ENCODE assay signal across 21 cellular contexts in genomic region chr9:91534374-91534773, GRCh38.
A peak's percentile ranks its signal among the peaks of the same experiment; 100 is the strongest.
DNase-seq lines count a peak whose midpoint lies in the region; ATAC-seq and TF ChIP-seq lines count a peak whose summit lies in the region.
"Had no signal": no experiment of that assay in that cellular context is flagged by ENCODE, and none has a peak within 500 bp of the region (broad histone marks: within the 10 kb centered on the region; RNA-seq: fewer than 3 reads in every experiment).

No MANE protein-coding gene starts in this region.

- no peak overlapping the region for H3K27ac Mint-ChIP-seq in natural killer cell treated with Interleukin-12 subunit alpha and Interleukin-12 subunit beta and Interleukin-15 and Interleukin-18, amount 100 ng/mL, for 72 hours

- no peak for ATAC-seq in natural killer cell treated with Interleukin-12 subunit alpha and Interleukin-12 subunit beta and Interleukin-15 and Interleukin-18, amount 100 ng/mL, for 72 hours
- ATAC-seq: left ventricle myocardium superior; naive thymus-derived CD8-positive, alpha-beta T cell; upper lobe of right lung had no signal

- no peaks in the 10 kb centered on the region for H3K36me3 Mint-ChIP-seq in natural killer cell treated with Interleukin-12 subunit alpha and Interleukin-12 subunit beta and Interleukin-15 and Interleukin-18, amount 100 ng/mL, for 72 hours
- H3K36me3 Mint-ChIP-seq: naive thymus-derived CD8-positive, alpha-beta T cell had no signal

- DNase-seq in EL (peak; percentile 44), M059J (ENCODE audit: low read depth) (peak; percentile 73), choroid plexus epithelial cell (ENCODE audit: low read depth) (peak; percentile 52), kidney tubule cell (ENCODE audit: low spot score) (peak; percentile 71), NCI-H1694 treated with DMSO at 0.1 percent for 48 hours (lab: John Stamatoyannopoulos, UW) (no peak), NCI-H146 (lab: John Stamatoyannopoulos, UW) (no peak)
- DNase-seq in natural killer cell treated with Interleukin-12 subunit alpha and Interleukin-12 subunit beta and Interleukin-15 and Interleukin-18, amount 100 ng/mL, for 72 hours (ENCODE audit: low spot score) = no peak
- no peak for DNase-seq in activated CD4-positive, alpha-beta T cell treated with anti-CD3 and anti-CD28 coated beads for 48 hours
- DNase-seq: activated CD4-positive, alpha-beta T cell treated with anti-CD3 and anti-CD28 coated beads for 1 hour; activated CD8-positive, alpha-beta memory T cell treated with anti-CD3 and anti-CD28 coated beads for 24 hours; activated naive CD4-positive, alpha-beta T cell; activated T-cell treated with anti-CD3 and anti-CD28 coated beads, Interleukin-2, amount 50 U/mL, for 1 hour; DND-41; KG1; left ventricle myocardium superior; midbrain; naive thymus-derived CD8-positive, alpha-beta T cell; NCI-H526; stimulated activated CD4-positive, alpha-beta T cell treated with anti-CD3 and anti-CD28 coated beads, Interleukin-1b, Interleukin-23, amount 100 ng/mL, for 48 hours; upper lobe of right lung had no signal

- TF ChIP-seq CTCF in choroid plexus epithelial cell (conservative IDR thresholded peaks at IDR 0.05; ENCODE audit: low read depth, low read length) = no peak

- H3K27me3 Mint-ChIP-seq in natural killer cell treated with Interleukin-12 subunit alpha and Interleukin-12 subunit beta and Interleukin-15 and Interleukin-18, amount 100 ng/mL, for 72 hours = peaks cover 12 to 27% of the 10 kb centered on the region in 2 donors

- no peaks in the 10 kb centered on the region for H3K9me3 Mint-ChIP-seq in natural killer cell treated with Interleukin-12 subunit alpha and Interleukin-12 subunit beta and Interleukin-15 and Interleukin-18, amount 100 ng/mL, for 72 hours
- H3K9me3 Mint-ChIP-seq: naive thymus-derived CD8-positive, alpha-beta T cell had no signal

- H3K4me1 Mint-ChIP-seq in natural killer cell treated with Interleukin-12 subunit alpha and Interleukin-12 subunit beta and Interleukin-15 and Interleukin-18, amount 100 ng/mL, for 72 hours (ENCODE audit: low read depth in 2 of 2) = no peaks in the 10 kb centered on the region

- no peak overlapping the region for H3K4me3 Mint-ChIP-seq in natural killer cell treated with Interleukin-12 subunit alpha and Interleukin-12 subunit beta and Interleukin-15 and Interleukin-18, amount 100 ng/mL, for 72 hours
- H3K4me3 Mint-ChIP-seq: naive thymus-derived CD8-positive, alpha-beta T cell had no signal

- H3K4me3 ChIP-seq in choroid plexus epithelial cell (ENCODE audit: low read depth, low read length) = no peak overlapping the region
- H3K4me3 ChIP-seq: skin epidermis, upper lobe of right lung had no signal

Comparison
In these comparisons a context has a peak if more than half of its experiments do, and no peak if none do; other contexts are left out.
1. DNase-seq: peak in EL (single experiment), M059J (single experiment), choroid plexus epithelial cell (single experiment) and kidney tubule cell (single experiment); none in natural killer cell treated with Interleukin-12 subunit alpha and Interleukin-12 subunit beta and Interleukin-15 and Interleukin-18, amount 100 ng/mL, for 72 hours (single experiment), NCI-H1694 treated with DMSO at 0.1 percent for 48 hours (single experiment), activated CD4-positive, alpha-beta T cell treated with anti-CD3 and anti-CD28 coated beads for 48 hours (single experiment) and NCI-H146 (single experiment).